32 cellular contexts compared by ENCODE assay signal in the genomic region with DNA sequence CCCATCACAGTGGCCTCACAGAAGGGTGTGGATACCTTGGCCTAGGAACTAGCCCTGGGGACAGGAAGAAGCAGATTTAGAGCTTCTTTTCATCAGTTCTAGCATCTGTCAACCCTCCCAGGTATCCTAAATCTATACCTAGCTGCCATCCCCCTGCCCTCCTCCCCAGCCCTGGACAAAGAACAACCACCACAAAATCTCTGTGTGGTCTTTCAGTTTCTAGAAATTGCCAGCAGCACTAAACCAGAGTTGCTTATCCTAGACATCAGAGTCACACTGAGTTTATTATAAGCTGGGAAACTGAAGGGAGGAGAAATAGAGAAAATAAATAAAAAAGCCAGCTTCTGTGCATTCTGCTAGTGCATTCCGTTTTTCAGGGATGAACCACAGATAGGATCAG.
"Had no signal": no experiment of that assay in that cellular context is flagged by ENCODE, and none has a peak within 500 bp of the region (broad histone marks: within the 10 kb centered on the region; RNA-seq: fewer than 3 reads in every experiment).

No MANE protein-coding gene starts in this region.

- H3K4me3 ChIP-seq: adrenal gland, body of pancreas had no signal

- H3K27ac ChIP-seq: adrenal gland, body of pancreas, VCaP had no signal

- H3K27me3 ChIP-seq: adrenal gland, body of pancreas had no signal

- H3K4me1 Mint-ChIP-seq: activated B cell treated with CpG ODN at 0.5 μM for 24 hours had no signal

- H3K4me1 ChIP-seq: adrenal gland, body of pancreas had no signal

- H3K9me3 Mint-ChIP-seq: activated B cell treated with CpG ODN at 0.5 μM for 24 hours; activated CD4-positive, alpha-beta memory T cell treated with anti-CD3 and anti-CD28 coated beads for 36 hours; activated CD4-positive, alpha-beta T cell treated with anti-CD3 and anti-CD28 coated beads, Interleukin-2, amount 10 ng/mL, durations not matched to agents 24 days and 14 days; activated CD8-positive, alpha-beta T cell treated with anti-CD3 and anti-CD28 coated beads for 36 hours; activated naive CD4-positive, alpha-beta T cell treated with anti-CD3 and anti-CD28 coated beads for 36 hours; activated naive CD4-positive, alpha-beta T cell treated with anti-CD3 and anti-CD28 coated beads, Interleukin-2, amount 50 U/mL, for 72 hours; activated naive CD8-positive, alpha-beta T cell treated with anti-CD3 and anti-CD28 coated beads for 36 hours; activated T-cell treated with anti-CD3 and anti-CD28 coated beads, Interleukin-2, amount 50 U/mL, for 4 hours; activated T-cell treated with anti-CD3 and anti-CD28 coated beads, Interleukin-2, amount 50 U/mL, for 72 hours; activated T-helper 1 cell treated with anti-CD3 and anti-CD28 coated beads, Interleukin-12 subunit alpha, Interleukin-12 subunit beta, Interleukin-2, Interleukin-4 antibody, amounts not matched to agents 30 ng/mL and 10 ng/mL and 1 ng/mL, durations not matched to agents 14 hours and 24 hours and 36 hours; activated T-helper 17 cell treated with anti-CD3 and anti-CD28 coated beads, Interleukin-2, amount 50 U/mL, for 72 hours; T-cell; T-helper 2 cell treated with Interferon-gamma antibody and Interleukin-4, amounts not matched to agents 5 μg/mL and 100 μg/mL, for 36 hours had no signal

- H3K27ac Mint-ChIP-seq: activated B cell treated with CpG ODN at 0.5 μM for 24 hours; activated CD4-positive, alpha-beta memory T cell treated with anti-CD3 and anti-CD28 coated beads for 36 hours; activated CD4-positive, alpha-beta T cell treated with anti-CD3 and anti-CD28 coated beads, Interleukin-2, amount 10 ng/mL, durations not matched to agents 24 days and 14 days; activated CD8-positive, alpha-beta T cell treated with anti-CD3 and anti-CD28 coated beads for 36 hours; activated naive CD4-positive, alpha-beta T cell treated with anti-CD3 and anti-CD28 coated beads for 36 hours; activated naive CD4-positive, alpha-beta T cell treated with anti-CD3 and anti-CD28 coated beads, Interleukin-2, amount 50 U/mL, for 72 hours; activated naive CD8-positive, alpha-beta T cell treated with anti-CD3 and anti-CD28 coated beads for 36 hours; activated T-cell treated with anti-CD3 and anti-CD28 coated beads, Interleukin-2, amount 50 U/mL, for 72 hours; activated T-helper 1 cell treated with anti-CD3 and anti-CD28 coated beads, Interleukin-12 subunit alpha, Interleukin-12 subunit beta, Interleukin-2, Interleukin-4 antibody, amounts not matched to agents 30 ng/mL and 10 ng/mL and 1 ng/mL, durations not matched to agents 14 hours and 24 hours and 36 hours; T-cell; T-helper 2 cell treated with Interferon-gamma antibody and Interleukin-4, amounts not matched to agents 5 μg/mL and 100 μg/mL, for 36 hours had no signal

- H3K9me3 ChIP-seq: adrenal gland, body of pancreas had no signal

- H3K4me3 Mint-ChIP-seq: activated B cell treated with CpG ODN at 0.5 μM for 24 hours; activated CD4-positive, alpha-beta memory T cell treated with anti-CD3 and anti-CD28 coated beads for 36 hours; activated CD4-positive, alpha-beta T cell treated with anti-CD3 and anti-CD28 coated beads, Interleukin-2, amount 10 ng/mL, durations not matched to agents 24 days and 14 days; activated CD8-positive, alpha-beta T cell treated with anti-CD3 and anti-CD28 coated beads for 36 hours; activated naive CD4-positive, alpha-beta T cell treated with anti-CD3 and anti-CD28 coated beads for 36 hours; activated naive CD8-positive, alpha-beta T cell treated with anti-CD3 and anti-CD28 coated beads for 36 hours; activated T-cell treated with anti-CD3 and anti-CD28 coated beads, Interleukin-2, amount 50 U/mL, for 4 hours; activated T-cell treated with anti-CD3 and anti-CD28 coated beads, Interleukin-2, amount 50 U/mL, for 72 hours; activated T-helper 1 cell treated with anti-CD3 and anti-CD28 coated beads, Interleukin-12 subunit alpha, Interleukin-12 subunit beta, Interleukin-2, Interleukin-4 antibody, amounts not matched to agents 30 ng/mL and 10 ng/mL and 1 ng/mL, durations not matched to agents 14 hours and 24 hours and 36 hours; activated T-helper 17 cell treated with anti-CD3 and anti-CD28 coated beads, Interleukin-2, amount 50 U/mL, for 72 hours; T-cell; T-helper 2 cell treated with Interferon-gamma antibody and Interleukin-4, amounts not matched to agents 5 μg/mL and 100 μg/mL, for 36 hours had no signal

- H3K27me3 Mint-ChIP-seq: activated B cell treated with CpG ODN at 0.5 μM for 24 hours; activated CD4-positive, alpha-beta memory T cell treated with anti-CD3 and anti-CD28 coated beads for 36 hours; activated CD4-positive, alpha-beta T cell treated with anti-CD3 and anti-CD28 coated beads, Interleukin-2, amount 10 ng/mL, durations not matched to agents 24 days and 14 days; activated CD8-positive, alpha-beta T cell treated with anti-CD3 and anti-CD28 coated beads for 36 hours; activated naive CD8-positive, alpha-beta T cell treated with anti-CD3 and anti-CD28 coated beads for 36 hours; activated T-helper 17 cell treated with anti-CD3 and anti-CD28 coated beads, Interleukin-2, amount 50 U/mL, for 72 hours; T-cell had no signal

- DNase-seq: activated B cell treated with CpG ODN at 0.5 μM for 24 hours; activated CD4-positive, alpha-beta memory T cell treated with anti-CD3 and anti-CD28 coated beads for 36 hours; activated CD4-positive, alpha-beta T cell treated with anti-CD3 and anti-CD28 coated beads for 4 hours; activated CD4-positive, alpha-beta T cell treated with anti-CD3 and anti-CD28 coated beads, Interleukin-2, amount 10 ng/mL, durations not matched to agents 24 days and 14 days; activated CD4-positive, alpha-beta T cell treated with anti-CD3 and anti-CD28 coated beads, Interleukin-2, amount 50 U/mL, for 1 hour; activated CD4-positive, alpha-beta T cell treated with anti-CD3 and anti-CD28 coated beads, Interleukin-2, amount 50 U/mL, for 4 hours; activated CD4-positive, CD25-positive, alpha-beta regulatory T cell treated with anti-CD3 and anti-CD28 coated beads, Interleukin-2, amount 50 U/mL, for 72 hours; activated CD8-positive, alpha-beta memory T cell treated with anti-CD3 and anti-CD28 coated beads, Interleukin-2, amount 50 U/mL, for 4 hours; activated CD8-positive, alpha-beta T cell treated with anti-CD3 and anti-CD28 coated beads for 36 hours; activated effector memory CD4-positive, alpha-beta T cell treated with anti-CD3 and anti-CD28 coated beads, Interleukin-2, amount 50 U/mL, for 16 hours; activated gamma-delta T cell treated with Interleukin-2 at 50 U/mL for 16 hours; activated naive CD4-positive, alpha-beta T cell; activated naive CD4-positive, alpha-beta T cell treated with anti-CD3 and anti-CD28 coated beads for 36 hours; activated naive CD4-positive, alpha-beta T cell treated with anti-CD3 and anti-CD28 coated beads, Interleukin-2, amount 50 U/mL, for 16 hours; activated naive CD8-positive, alpha-beta T cell treated with anti-CD3 and anti-CD28 coated beads for 36 hours; activated T-cell treated with anti-CD3 and anti-CD28 coated beads for 4 hours; activated T-cell treated with anti-CD3 and anti-CD28 coated beads, Interleukin-2, amount 50 U/mL, for 1 hour; activated T-cell treated with anti-CD3 and anti-CD28 coated beads, Interleukin-2, amount 50 U/mL, for 4 hours; activated T-cell treated with anti-CD3 and anti-CD28 coated beads, Interleukin-2, amount 50 U/mL, for 72 hours; adrenal gland; amniotic stem cell; aorta; body of pancreas; central memory CD4-positive, alpha-beta T cell; T-cell; T-helper 2 cell; T-helper 9 cell had no signal

- ATAC-seq: activated CD8-positive, alpha-beta T cell treated with anti-CD3 and anti-CD28 coated beads for 36 hours; activated naive CD4-positive, alpha-beta T cell treated with anti-CD3 and anti-CD28 coated beads, Interleukin-2, amount 50 U/mL, for 72 hours; activated T-cell treated with anti-CD3 and anti-CD28 coated beads, Interleukin-2, amount 50 U/mL, for 4 hours; activated T-cell treated with anti-CD3 and anti-CD28 coated beads, Interleukin-2, amount 50 U/mL, for 72 hours; activated T-helper 17 cell treated with anti-CD3 and anti-CD28 coated beads, Interleukin-2, amount 50 U/mL, for 72 hours; body of pancreas; T-cell had no signal
